In genomic region chr13:80877209-80877943, GRCh38 we compare ENCODE assay signal across 16 cellular contexts.
DNase-seq lines count a peak whose midpoint lies in the region; ATAC-seq, FAIRE-seq and TF ChIP-seq lines count a peak whose summit lies in the region.
"Had no signal": no experiment of that assay in that cellular context is flagged by ENCODE, and none has a peak within 500 bp of the region (broad histone marks: within the 10 kb centered on the region; RNA-seq: fewer than 3 reads in every experiment).

No MANE protein-coding gene starts in this region.

- ATAC-seq in K562, result no peak
- ATAC-seq in activated CD4-positive, alpha-beta T cell treated with anti-CD3 and anti-CD28 coated beads for 36 hours, result no peak
- no peak for ATAC-seq in HG02973 (IDR thresholded peaks at IDR 0.05; ENCODE audit: unreplicated experiment)
- ATAC-seq: CD8-positive, alpha-beta T cell; GM12878 had no signal

- 3% methylated on average over 3 of the region's 3 CpGs for WGBS in K562 (ENCODE audit: insufficient coverage, low coverage, missing lambda C conversion rate)

- no peak for TF ChIP-seq RAD21 in K562 (CRISPR knock-in tag; conservative IDR thresholded peaks at IDR 0.05 in 1 of 2, IDR thresholded peaks at IDR 0.05 in 1 of 2)

- no peak overlapping the region for H3K9ac ChIP-seq in K562 (ENCODE audit: insufficient read depth in 1 of 2, low read depth in 2 of 2, low read length in 2 of 2)
- H3K9ac ChIP-seq: BLaER1 treated with 17β-estradiol and CSF1 and Interleukin-3, amounts not matched to agents 10 nM and 100 nM had no signal

- CTCF ChIA-PET in K562 (lab: Yijun Ruan, JAX; ENCODE audit: low intra/inter-chr PET ratio), result no interaction called here
- CTCF ChIA-PET in activated CD4-positive, alpha-beta T cell treated with anti-CD3 and anti-CD28 coated beads for 36 hours (lab: Charles Lee), result no interaction called here

- H3K27ac ChIP-seq in K562 (ENCODE audit: extremely low read depth, low read depth, low read length), result no peak overlapping the region
- no peak overlapping the region for H3K27ac ChIP-seq in osteoblast (ENCODE audit: low read depth, low read length)
- H3K27ac ChIP-seq: BLaER1 treated with 17β-estradiol and CSF1 and Interleukin-3, amounts not matched to agents 10 nM and 100 nM; HL-60 had no signal

- in situ Hi-C loops in K562 (cut with MboI), result no loop called here

- H3K27me3 ChIP-seq in K562 (ENCODE audit: control insufficient read depth in 2 of 2, insufficient read depth in 2 of 2, low read length in 2 of 2) (no peaks in the 10 kb centered on the region), osteoblast (ENCODE audit: insufficient read depth, low read length) (no peaks in the 10 kb centered on the region)
- H3K27me3 ChIP-seq: BLaER1 treated with 17β-estradiol and CSF1 and Interleukin-3, amounts not matched to agents 10 nM and 100 nM had no signal

- H3K4me3 ChIP-seq in LNCaP clone FGC (ENCODE audit: low read depth, low read length) (no peak overlapping the region), K562 (no peak overlapping the region), osteoblast (ENCODE audit: insufficient read depth, low read length) (no peak overlapping the region)
- H3K4me3 ChIP-seq: BLaER1 treated with 17β-estradiol and CSF1 and Interleukin-3, amounts not matched to agents 10 nM and 100 nM; GM12878; HAP-1 had no signal

- no peak overlapping the region for H3K4me3 Mint-ChIP-seq in activated T-cell treated with anti-CD3 and anti-CD28 coated beads, Interleukin-2, amount 50 U/mL, for 24 hours
- H3K4me3 Mint-ChIP-seq in activated CD4-positive, alpha-beta T cell treated with anti-CD3 and anti-CD28 coated beads for 36 hours, result no peak overlapping the region
- H3K4me3 Mint-ChIP-seq: B cell; CD8-positive, alpha-beta T cell had no signal

- DNase-seq in LNCaP clone FGC (ENCODE audit: low read depth) (peak; percentile 21), K562 (ENCODE audit: extremely low read depth in 1 of 4, low spot score in 3 of 4) (no peak), osteoblast (ENCODE audit: insufficient read length, low spot score, missing footprints) (peak; percentile 8)
- no peak for DNase-seq in activated T-cell treated with anti-CD3 and anti-CD28 coated beads, Interleukin-2, amount 50 U/mL, for 24 hours
- no peak for DNase-seq in activated CD4-positive, alpha-beta T cell treated with anti-CD3 and anti-CD28 coated beads for 36 hours
- DNase-seq: Calu3; CD8-positive, alpha-beta T cell; DMS79 treated with DMSO at 0.1 percent for 48 hours had no signal

- H3K9me3 ChIP-seq in K562 (replicated peaks; ENCODE audit: control insufficient read depth, insufficient read depth, low read depth, low read length) (no peaks in the 10 kb centered on the region; the same call in 1 of the 2 replicates), osteoblast (ENCODE audit: low read depth, low read length) (no peaks in the 10 kb centered on the region)
- H3K9me3 ChIP-seq: BLaER1 treated with 17β-estradiol and CSF1 and Interleukin-3, amounts not matched to agents 10 nM and 100 nM; HAP-1 had no signal

- H3K27ac Mint-ChIP-seq in activated T-cell treated with anti-CD3 and anti-CD28 coated beads, Interleukin-2, amount 50 U/mL, for 24 hours, result no peak overlapping the region
- no peak overlapping the region for H3K27ac Mint-ChIP-seq in activated CD4-positive, alpha-beta T cell treated with anti-CD3 and anti-CD28 coated beads for 36 hours
- H3K27ac Mint-ChIP-seq: B cell; CD8-positive, alpha-beta T cell had no signal

- TF ChIP-seq CTCF in LNCaP clone FGC (IDR thresholded peaks at IDR 0.05; ENCODE audit: control insufficient read depth, extremely low read depth, insufficient read depth) (no peak), K562 (IDR thresholded peaks at IDR 0.05 in 2 of 3, conservative IDR thresholded peaks at IDR 0.05 in 1 of 3; ENCODE audit: insufficient read depth in 2 of 3, low read depth in 1 of 3, low read length in 3 of 3) (no peak), osteoblast (IDR thresholded peaks at IDR 0.05; ENCODE audit: extremely low read depth, low read depth, low read length) (no peak)

- no peaks in the 10 kb centered on the region for H3K9me1 ChIP-seq in K562 (ENCODE audit: control insufficient read depth, insufficient read depth, low read length)

- no peaks in the 10 kb centered on the region for H3K36me3 Mint-ChIP-seq in activated T-cell treated with anti-CD3 and anti-CD28 coated beads, Interleukin-2, amount 50 U/mL, for 24 hours (ENCODE audit: low read depth)
- no peaks in the 10 kb centered on the region for H3K36me3 Mint-ChIP-seq in activated CD4-positive, alpha-beta T cell treated with anti-CD3 and anti-CD28 coated beads for 36 hours (ENCODE audit: low read depth)
- H3K36me3 Mint-ChIP-seq: CD8-positive, alpha-beta T cell had no signal

- H3K4me2 ChIP-seq in K562 (ENCODE audit: insufficient read depth, low read length) (no peak overlapping the region), osteoblast (ENCODE audit: insufficient read depth, low read length) (no peak overlapping the region)
- H3K4me2 ChIP-seq: BLaER1 treated with 17β-estradiol and CSF1 and Interleukin-3, amounts not matched to agents 10 nM and 100 nM had no signal

- H3K27me3 Mint-ChIP-seq in activated T-cell treated with anti-CD3 and anti-CD28 coated beads, Interleukin-2, amount 50 U/mL, for 24 hours, result no peaks in the 10 kb centered on the region
- H3K27me3 Mint-ChIP-seq in activated CD4-positive, alpha-beta T cell treated with anti-CD3 and anti-CD28 coated beads for 36 hours, result no peaks in the 10 kb centered on the region
- H3K27me3 Mint-ChIP-seq: B cell had no signal

- no peaks in the 10 kb centered on the region for H3K36me3 ChIP-seq in K562 (ENCODE audit: control insufficient read depth, insufficient read depth, low read length)
- H3K36me3 ChIP-seq in osteoblast (ENCODE audit: insufficient read depth, low read length), result no peaks in the 10 kb centered on the region
- H3K36me3 ChIP-seq: BLaER1 treated with 17β-estradiol and CSF1 and Interleukin-3, amounts not matched to agents 10 nM and 100 nM; HAP-1 had no signal

- POLR2A ChIA-PET in K562 (lab: Yijun Ruan, JAX), result no interaction called here
- POLR2A ChIA-PET in activated CD4-positive, alpha-beta T cell treated with anti-CD3 and anti-CD28 coated beads for 36 hours (lab: Charles Lee), result no interaction called here

- no peak overlapping the region for H2AFZ ChIP-seq in K562 (ENCODE audit: low read depth, low read length)
- H2AFZ ChIP-seq in osteoblast (ENCODE audit: low read length), result no peak overlapping the region

- intact Hi-C loops in K562 (cut with micrococcal nuclease), result no loop called here
- intact Hi-C loops in activated CD4-positive, alpha-beta T cell treated with anti-CD3 and anti-CD28 coated beads for 36 hours (cut with DNase I, micrococcal nuclease), result no loop called here

- FAIRE-seq in K562 (lab: Jason Lieb, UNC), result no peak
- FAIRE-seq in endometrium (lab: Jason Lieb, UNC), result peak; percentile 95
- FAIRE-seq: GM12878, GM19239 had no signal

- TF ChIP-seq POLR2A in K562 (conservative IDR thresholded peaks at IDR 0.05), result no peak

- TF ChIP-seq EP300 in K562 (IDR thresholded peaks at IDR 0.05; ENCODE audit: low read length), result no peak

- H4K20me1 ChIP-seq in K562 (replicated peaks; ENCODE audit: control insufficient read depth, insufficient read depth, low read length), result no peaks in the 10 kb centered on the region
- no peaks in the 10 kb centered on the region for H4K20me1 ChIP-seq in osteoblast (ENCODE audit: insufficient read depth, low read length)
- H4K20me1 ChIP-seq: BLaER1 treated with 17β-estradiol and CSF1 and Interleukin-3, amounts not matched to agents 10 nM and 100 nM had no signal

- H3K4me1 Mint-ChIP-seq in activated T-cell treated with anti-CD3 and anti-CD28 coated beads, Interleukin-2, amount 50 U/mL, for 24 hours (ENCODE audit: low read depth), result no peaks in the 10 kb centered on the region
- no peaks in the 10 kb centered on the region for H3K4me1 Mint-ChIP-seq in activated CD4-positive, alpha-beta T cell treated with anti-CD3 and anti-CD28 coated beads for 36 hours
- H3K4me1 Mint-ChIP-seq: B cell had no signal

- H3K4me1 ChIP-seq in K562 (replicated peaks in 1 of 2; ENCODE audit: control insufficient read depth in 2 of 2, insufficient read depth in 2 of 2, low read length in 2 of 2), result no peaks in the 10 kb centered on the region
- no peaks in the 10 kb centered on the region for H3K4me1 ChIP-seq in osteoblast (ENCODE audit: insufficient read depth, low read length)
- H3K4me1 ChIP-seq: HAP-1 had no signal

- peaks cover 3% of the 10 kb centered on the region for H3K9me3 Mint-ChIP-seq in activated T-cell treated with anti-CD3 and anti-CD28 coated beads, Interleukin-2, amount 50 U/mL, for 24 hours
- H3K9me3 Mint-ChIP-seq in activated CD4-positive, alpha-beta T cell treated with anti-CD3 and anti-CD28 coated beads for 36 hours (ENCODE audit: low read depth), result no peaks in the 10 kb centered on the region

- BruUV-seq in K562 (replicated peaks; lab: Mats Ljungman, UMichigan), result no TSS peak

- H3K79me2 ChIP-seq in K562 (ENCODE audit: control insufficient read depth, insufficient read depth, low read length) (no peaks in the 10 kb centered on the region), osteoblast (ENCODE audit: insufficient read depth, low read length) (no peaks in the 10 kb centered on the region)

TF ChIP-seq in K562, 482 proteins besides CTCF, POLR2A, EP300 and RAD21:
- TF ChIP-seq ZNF507 (tag; conservative IDR thresholded peaks at IDR 0.05), result peak; percentile 33; the same call in 1 of the 2 replicates
- 0 out of 2 replicates have a peak, but pooled peaks have one; percentile 19 for TF ChIP-seq ESRRB (CRISPR knock-in tag; IDR thresholded peaks at IDR 0.05; ENCODE audit: borderline replicate concordance)
- TF ChIP-seq PBX2 (CRISPR knock-in tag; IDR thresholded peaks at IDR 0.05; ENCODE audit: low read depth), result no peak
- no peak for TF ChIP-seq PBX2 (tag; conservative IDR thresholded peaks at IDR 0.05; ENCODE audit: low read depth)
- no peak for TF ChIP-seq LCOR (CRISPR knock-in tag; IDR thresholded peaks at IDR 0.05)
TF ChIP-seq in K562: peak in this region for 2.

Comparison
In these comparisons a context has a peak if more than half of its experiments do, and no peak if none do; other contexts are left out.
1. DNase-seq: peak in LNCaP clone FGC (single experiment) and osteoblast (single experiment); none in K562 (0 of 4), activated T-cell treated with anti-CD3 and anti-CD28 coated beads, Interleukin-2, amount 50 U/mL, for 24 hours (single experiment) and activated CD4-positive, alpha-beta T cell treated with anti-CD3 and anti-CD28 coated beads for 36 hours (single experiment).